Comparison of ENCODE assay signal across 8 cellular contexts in genomic region chr7:72827839-72828591, GRCh38. TPM values are rescaled to one million over a fixed set of nuclear protein-coding genes. Genes with fewer than 3 reads are reported as not detected.
DNase-seq lines count a peak whose midpoint lies in the region; ATAC-seq and TF ChIP-seq lines count a peak whose summit lies in the region.
"Not testable (repeated sequence)": the region's sequence is repeated elsewhere in the genome, so short reads cannot be mapped to it uniquely, and the experiment has no call there.

Gene TYW1B (minus strand): TSS chr7:72828200. CDS start chr7:72828075, 125 bp downstream.

- peaks cover 19% of the 10 kb centered on the region for H3K36me3 Mint-ChIP-seq in activated CD4-positive, alpha-beta T cell treated with anti-CD3 and anti-CD28 coated beads, Interleukin-2, amount 10 ng/mL, durations not matched to agents 24 days and 14 days (ENCODE audit: low read depth)

- peak within 1 kb of the TSS; percentile 92 for H3K27ac Mint-ChIP-seq in activated CD4-positive, alpha-beta T cell treated with anti-CD3 and anti-CD28 coated beads, Interleukin-2, amount 10 ng/mL, durations not matched to agents 24 days and 14 days

- intact Hi-C loops in activated CD4-positive, alpha-beta T cell treated with anti-CD3 and anti-CD28 coated beads, Interleukin-2, amount 10 ng/mL, durations not matched to agents 24 days and 14 days (cut with micrococcal nuclease): loop anchor here (1.0 to 2.0 kb wide), 2 partner anchors 51 to 97 kb away; partner anchors contain the start of gene POM121
- intact Hi-C loops in colonic mucosa (cut with DNase I): loop anchor here (5.0 kb wide), 1 partner anchor 89 kb away; no protein-coding TSS in a partner anchor

- H3K4me3 ChIP-seq in BLaER1 treated with 17β-estradiol and CSF1 and Interleukin-3, amounts not matched to agents 10 nM and 100 nM: peak within 1 kb of the TSS; percentile 78 to 91 (median 82)
- H3K4me3 ChIP-seq in colonic mucosa: peak within 1 kb of the TSS; percentile 79

- H3K9me3 ChIP-seq in BLaER1 treated with 17β-estradiol and CSF1 and Interleukin-3, amounts not matched to agents 10 nM and 100 nM (replicated peaks in 1 of 11); colonic mucosa: not testable (repeated sequence)

- peak within 1 kb of the TSS; percentile 42 to 89 (median 79); a peak in 21 of 22 replicates for H3K27ac ChIP-seq in BLaER1 treated with 17β-estradiol and CSF1 and Interleukin-3, amounts not matched to agents 10 nM and 100 nM
- peak within 1 kb of the TSS; percentile 89 for H3K27ac ChIP-seq in colonic mucosa

- DNase-seq in NCI-H526 (lab: John Stamatoyannopoulos, UW) (peak; percentile 97 to 98), colonic mucosa (peak; percentile 98), kidney tubule cell (ENCODE audit: low spot score) (peak; percentile 99)
- peak; percentile 100 for DNase-seq in activated CD4-positive, alpha-beta T cell treated with anti-CD3 and anti-CD28 coated beads, Interleukin-2, amount 10 ng/mL, durations not matched to agents 24 days and 14 days
- peak; percentile 91 to 94 for DNase-seq in stimulated activated CD4-positive, alpha-beta T cell treated with anti-CD3 and anti-CD28 coated beads, Interleukin-1b, Interleukin-23, amount 100 ng/mL, for 1 hour (ENCODE audit: low read depth in 2 of 2)

- peaks cover 19% of the 10 kb centered on the region for H3K4me1 Mint-ChIP-seq in activated CD4-positive, alpha-beta T cell treated with anti-CD3 and anti-CD28 coated beads, Interleukin-2, amount 10 ng/mL, durations not matched to agents 24 days and 14 days

- not testable (repeated sequence) for H3K9me3 Mint-ChIP-seq in activated CD4-positive, alpha-beta T cell treated with anti-CD3 and anti-CD28 coated beads, Interleukin-2, amount 10 ng/mL, durations not matched to agents 24 days and 14 days

- peaks cover 15 to 22% (median 21%) of the 10 kb centered on the region in 11 experiments for H3K36me3 ChIP-seq in BLaER1 treated with 17β-estradiol and CSF1 and Interleukin-3, amounts not matched to agents 10 nM and 100 nM
- H3K36me3 ChIP-seq in colonic mucosa: not testable (repeated sequence)

- not testable (repeated sequence) for TF ChIP-seq CTCF in colonic mucosa (IDR thresholded peaks at IDR 0.05)

- H3K27me3 Mint-ChIP-seq in activated CD4-positive, alpha-beta T cell treated with anti-CD3 and anti-CD28 coated beads, Interleukin-2, amount 10 ng/mL, durations not matched to agents 24 days and 14 days: not testable (repeated sequence)

- not testable (repeated sequence) for H3K27me3 ChIP-seq in BLaER1 treated with 17β-estradiol and CSF1 and Interleukin-3, amounts not matched to agents 10 nM and 100 nM; colonic mucosa

- peak within 1 kb of the TSS; percentile 79 to 89 (median 82) for H3K4me2 ChIP-seq in BLaER1 treated with 17β-estradiol and CSF1 and Interleukin-3, amounts not matched to agents 10 nM and 100 nM

- peak within 1 kb of the TSS; percentile 79 to 89 (median 86) for H3K9ac ChIP-seq in BLaER1 treated with 17β-estradiol and CSF1 and Interleukin-3, amounts not matched to agents 10 nM and 100 nM
- peak within 1 kb of the TSS; percentile 69 to 75 for H3K9ac ChIP-seq in colonic mucosa (ENCODE audit: low read depth in 2 of 2, low read length in 2 of 2)

- peak within 1 kb of the TSS; percentile 92 for H3K4me3 Mint-ChIP-seq in activated CD4-positive, alpha-beta T cell treated with anti-CD3 and anti-CD28 coated beads, Interleukin-2, amount 10 ng/mL, durations not matched to agents 24 days and 14 days

- H3K4me1 ChIP-seq in BLaER1 treated with 17β-estradiol and CSF1 and Interleukin-3, amounts not matched to agents 10 nM and 100 nM: peaks cover 16 to 26% (median 21%) of the 10 kb centered on the region in 10 experiments
- not testable (repeated sequence) for H3K4me1 ChIP-seq in colonic mucosa

- ATAC-seq in GM19328 (IDR thresholded peaks at IDR 0.05; ENCODE audit: unreplicated experiment) (peak; percentile 91), HG03469 (IDR thresholded peaks at IDR 0.05; ENCODE audit: unreplicated experiment) (peak; percentile 82)

- peaks cover 0 to 40% (median 21%) of the 10 kb centered on the region in 11 experiments; a peak in 19 of 22 replicates for H4K20me1 ChIP-seq in BLaER1 treated with 17β-estradiol and CSF1 and Interleukin-3, amounts not matched to agents 10 nM and 100 nM

RNA-seq across cellular contexts. Expression of gene TYW1B, which starts in this region (rescaled TPM):
- 3.3 and 4.2 TPM in 2 replicates for total RNA-seq in activated CD4-positive, alpha-beta T cell treated with anti-CD3 and anti-CD28 coated beads, Interleukin-2, amount 10 ng/mL, durations not matched to agents 24 days and 14 days
- total RNA-seq in colonic mucosa: 1 to 10 TPM; 1.9 to 8.9 TPM

Comparison
In these comparisons a context has a peak if more than half of its experiments do, and no peak if none do; other contexts are left out.
1. Peak in every context shown above with its lines: DNase-seq, ATAC-seq, H3K4me3 ChIP-seq and H3K27ac ChIP-seq.